In genomic region chr2:120535081-120535480, GRCh38 we compare ENCODE assay signal across 28 cellular contexts.
"Had no signal": no experiment of that assay in that cellular context is flagged by ENCODE, and none has a peak within 500 bp of the region (broad histone marks: within the 10 kb centered on the region; RNA-seq: fewer than 3 reads in every experiment).

No MANE protein-coding gene starts in this region.

- H3K27me3 Mint-ChIP-seq: stimulated activated naive B cell treated with anti-CD40 and anti-IgM and Interleukin-4, amounts not matched to agents 10 μg/mL and 1 μg/mL and 100 μg/mL, for 72 hours; stimulated activated naive CD8-positive, alpha-beta T cell treated with anti-CD3 and anti-CD28 coated beads, Interleukin-15, amount 100 ng/mL, for 72 hours; stimulated activated naive CD8-positive, alpha-beta T cell treated with anti-CD3 and anti-CD28 coated beads, Interleukin-15, Interleukin-2, amounts not matched to agents 100 ng/mL and 50 ng/mL, for 24 hours had no signal

- H3K4me3 Mint-ChIP-seq: stimulated activated effector memory CD8-positive, alpha-beta T cell treated with anti-CD3 and anti-CD28 coated beads, Interleukin-12 subunit alpha, Interleukin-12 subunit beta, amount 100 ng/mL, for 72 hours; stimulated activated memory B cell treated with anti-CD40 and anti-IgM and Interleukin-4, amounts not matched to agents 10 μg/mL and 1 μg/mL and 100 μg/mL, for 72 hours; stimulated activated naive B cell treated with anti-CD40 and anti-IgM and Interleukin-4, amounts not matched to agents 10 μg/mL and 1 μg/mL and 100 μg/mL, for 72 hours; stimulated activated naive CD8-positive, alpha-beta T cell treated with anti-CD3 and anti-CD28 coated beads, Interleukin-15, amount 100 ng/mL, for 72 hours; stimulated activated naive CD8-positive, alpha-beta T cell treated with anti-CD3 and anti-CD28 coated beads, Interleukin-15, Interleukin-2, amounts not matched to agents 100 ng/mL and 50 ng/mL, for 24 hours; type B pancreatic cell had no signal

- ATAC-seq: stimulated activated effector memory CD8-positive, alpha-beta T cell treated with anti-CD3 and anti-CD28 coated beads, Interleukin-12 subunit alpha, Interleukin-12 subunit beta, amount 100 ng/mL, for 72 hours; stimulated activated memory B cell treated with anti-CD40 and anti-IgM and Interleukin-4, amounts not matched to agents 10 μg/mL and 1 μg/mL and 100 μg/mL, for 72 hours; stimulated activated naive B cell treated with anti-CD40 and anti-IgM and Interleukin-4, amounts not matched to agents 10 μg/mL and 1 μg/mL and 100 μg/mL, for 72 hours; stimulated activated naive CD8-positive, alpha-beta T cell treated with anti-CD3 and anti-CD28 coated beads, Interleukin-15, amount 100 ng/mL, for 72 hours; stimulated activated naive CD8-positive, alpha-beta T cell treated with anti-CD3 and anti-CD28 coated beads, Interleukin-15, Interleukin-2, amounts not matched to agents 100 U/mL and 50 U/mL, for 24 hours; upper lobe of right lung had no signal

- H3K9me3 ChIP-seq: stomach, suprapubic skin, testis, thoracic aorta, thyroid gland, tibial artery, tibial nerve, transverse colon, upper lobe of left lung, upper lobe of right lung, uterus, vagina had no signal

- H3K9me3 Mint-ChIP-seq: stimulated activated effector memory CD8-positive, alpha-beta T cell treated with anti-CD3 and anti-CD28 coated beads, Interleukin-12 subunit alpha, Interleukin-12 subunit beta, amount 100 ng/mL, for 72 hours; stimulated activated naive B cell treated with anti-CD40 and anti-IgM and Interleukin-4, amounts not matched to agents 10 μg/mL and 1 μg/mL and 100 μg/mL, for 72 hours; stimulated activated naive CD8-positive, alpha-beta T cell treated with anti-CD3 and anti-CD28 coated beads, Interleukin-15, amount 100 ng/mL, for 72 hours; stimulated activated naive CD8-positive, alpha-beta T cell treated with anti-CD3 and anti-CD28 coated beads, Interleukin-15, Interleukin-2, amounts not matched to agents 100 ng/mL and 50 ng/mL, for 24 hours; type B pancreatic cell had no signal

- DNase-seq: stimulated activated CD4-positive, alpha-beta T cell treated with anti-CD3 and anti-CD28 coated beads, Interleukin-2, amount 100 ng/mL, for 24 hours; stimulated activated CD4-positive, alpha-beta T cell treated with anti-CD3 and anti-CD28 coated beads, Interleukin-2, amount 100 ng/mL, for 48 hours; stimulated activated CD4-positive, alpha-beta T cell treated with anti-CD3 and anti-CD28 coated beads, Interleukin-4, amount 100 ng/mL, for 1 hour; stimulated activated CD4-positive, alpha-beta T cell treated with anti-CD3 and anti-CD28 coated beads, Interleukin-4, amount 100 ng/mL, for 24 hours; stimulated activated CD4-positive, alpha-beta T cell treated with anti-CD3 and anti-CD28 coated beads, Interleukin-4, amount 100 ng/mL, for 4 hours; stimulated activated CD8-positive, alpha-beta memory T cell treated with anti-CD3 and anti-CD28 coated beads, Interleukin-4, amount 100 ng/mL, for 48 hours; stimulated activated naive B cell treated with anti-CD40 and anti-IgM and Interleukin-4, amounts not matched to agents 10 μg/mL and 1 μg/mL and 100 μg/mL, for 72 hours; stimulated activated naive CD4-positive, alpha-beta T cell; stimulated activated naive CD4-positive, alpha-beta T cell treated with Interleukin-2 at 50 U/mL for 16 hours; stimulated activated naive CD8-positive, alpha-beta T cell treated with anti-CD3 and anti-CD28 coated beads, Interleukin-15, amount 100 ng/mL, for 72 hours; stimulated activated naive CD8-positive, alpha-beta T cell treated with anti-CD3 and anti-CD28 coated beads, Interleukin-15, Interleukin-2, amounts not matched to agents 100 U/mL and 50 U/mL, for 24 hours; stomach; substantia nigra; testis; thyroid gland; tibial artery; transverse colon; upper lobe of left lung; upper lobe of right lung; uterus had no signal

- H3K36me3 ChIP-seq: stomach, suprapubic skin, thoracic aorta, thyroid gland, tibial artery, tibial nerve, transverse colon, upper lobe of left lung, upper lobe of right lung, uterus, vagina had no signal

- H3K4me3 ChIP-seq: stomach, suprapubic skin, testis, thoracic aorta, thyroid gland, tibial artery, tibial nerve, transverse colon, upper lobe of left lung, upper lobe of right lung, uterus, vagina had no signal

- H3K36me3 Mint-ChIP-seq: stimulated activated effector memory CD8-positive, alpha-beta T cell treated with anti-CD3 and anti-CD28 coated beads, Interleukin-12 subunit alpha, Interleukin-12 subunit beta, amount 100 ng/mL, for 72 hours; stimulated activated memory B cell treated with anti-CD40 and anti-IgM and Interleukin-4, amounts not matched to agents 10 μg/mL and 1 μg/mL and 100 μg/mL, for 72 hours; stimulated activated naive B cell treated with anti-CD40 and anti-IgM and Interleukin-4, amounts not matched to agents 10 μg/mL and 1 μg/mL and 100 μg/mL, for 72 hours; type B pancreatic cell had no signal

- H3K4me1 Mint-ChIP-seq: stimulated activated effector memory CD8-positive, alpha-beta T cell treated with anti-CD3 and anti-CD28 coated beads, Interleukin-12 subunit alpha, Interleukin-12 subunit beta, amount 100 ng/mL, for 72 hours; stimulated activated memory B cell treated with anti-CD40 and anti-IgM and Interleukin-4, amounts not matched to agents 10 μg/mL and 1 μg/mL and 100 μg/mL, for 72 hours; stimulated activated naive B cell treated with anti-CD40 and anti-IgM and Interleukin-4, amounts not matched to agents 10 μg/mL and 1 μg/mL and 100 μg/mL, for 72 hours; stimulated activated naive CD8-positive, alpha-beta T cell treated with anti-CD3 and anti-CD28 coated beads, Interleukin-15, amount 100 ng/mL, for 72 hours had no signal

- H3K4me1 ChIP-seq: testis, transverse colon, uterus had no signal

- H3K27ac ChIP-seq: stomach, suprapubic skin, testis, thoracic aorta, thyroid gland, tibial artery, tibial nerve, transverse colon, upper lobe of left lung, upper lobe of right lung, uterus, vagina had no signal

- H3K27me3 ChIP-seq: stomach, suprapubic skin, testis, thyroid gland, tibial artery, tibial nerve, transverse colon, upper lobe of left lung, upper lobe of right lung, uterus, vagina had no signal

- H3K27ac Mint-ChIP-seq: stimulated activated effector memory CD8-positive, alpha-beta T cell treated with anti-CD3 and anti-CD28 coated beads, Interleukin-12 subunit alpha, Interleukin-12 subunit beta, amount 100 ng/mL, for 72 hours; stimulated activated memory B cell treated with anti-CD40 and anti-IgM and Interleukin-4, amounts not matched to agents 10 μg/mL and 1 μg/mL and 100 μg/mL, for 72 hours; stimulated activated naive B cell treated with anti-CD40 and anti-IgM and Interleukin-4, amounts not matched to agents 10 μg/mL and 1 μg/mL and 100 μg/mL, for 72 hours; stimulated activated naive CD8-positive, alpha-beta T cell treated with anti-CD3 and anti-CD28 coated beads, Interleukin-15, Interleukin-2, amounts not matched to agents 100 ng/mL and 50 ng/mL, for 24 hours; type B pancreatic cell had no signal
